Comparison of ENCODE assay signal across 2 cellular contexts in genomic region chr5:134650660-134651059, GRCh38.
TF ChIP-seq lines count a peak whose summit lies in the region.

No MANE protein-coding gene starts in this region.

TF ChIP-seq in HEK293, 187 proteins besides CTCF, POLR2A, EP300 and RAD21:
- TF ChIP-seq ZNF394 (tag by site-specific recombination; IDR thresholded peaks at IDR 0.05; ENCODE audit: borderline replicate concordance) (peak; percentile 31; the same call in 1 of the 2 replicates), OSR2 (tag by site-specific recombination; IDR thresholded peaks at IDR 0.05) (peak; percentile 60)

TF ChIP-seq in K562, 482 proteins besides CTCF, POLR2A, EP300 and RAD21:
- 0 out of 2 replicates have a peak, but pooled peaks have one; percentile 17 for TF ChIP-seq DPF2 (IDR thresholded peaks at IDR 0.05)
- TF ChIP-seq HDGF (IDR thresholded peaks at IDR 0.05): 0 out of 2 replicates have a peak, but pooled peaks have one; percentile 54
- TF ChIP-seq EP400 (IDR thresholded peaks at IDR 0.05): 0 out of 2 replicates have a peak, but pooled peaks have one; percentile 14
- peak; percentile 45; the same call in 1 of the 2 replicates for TF ChIP-seq NKRF (IDR thresholded peaks at IDR 0.05; ENCODE audit: borderline replicate concordance)
- TF ChIP-seq HDAC1 (IDR thresholded peaks at IDR 0.05): 0 out of 4 replicates have a peak, but pooled peaks of 1 of the 2 experiments have one; percentile 11
- 0 out of 4 replicates have a peak, but pooled peaks of 1 of the 2 experiments have one; percentile 17 for TF ChIP-seq MNT (conservative IDR thresholded peaks at IDR 0.05)
